Comparison of ENCODE assay signal across 24 cellular contexts in genomic region chr3:72210248-72210647, GRCh38.
"Had no signal": no experiment of that assay in that cellular context is flagged by ENCODE, and none has a peak within 500 bp of the region (broad histone marks: within the 10 kb centered on the region; RNA-seq: fewer than 3 reads in every experiment).

No MANE protein-coding gene starts in this region.

- ATAC-seq: esophagus mucosa; gastrocnemius medialis; left lobe of liver; natural killer cell; pancreas; sciatic nerve; stimulated activated effector memory CD8-positive, alpha-beta T cell treated with anti-CD3 and anti-CD28 coated beads, Interleukin-12 subunit alpha, Interleukin-12 subunit beta, amount 100 ng/mL, for 72 hours had no signal

- H3K4me2 ChIP-seq: hepatocyte, smooth muscle cell had no signal

- H3K4me1 ChIP-seq: colonic mucosa, gastrocnemius medialis, pancreas, right atrium auricular region, stomach, thyroid gland had no signal

- H3K9me3 ChIP-seq: colonic mucosa, gastrocnemius medialis, neutrophil, pancreas, right atrium auricular region, stomach, thyroid gland had no signal

- H2AFZ ChIP-seq: hepatocyte had no signal

- H3K4me3 ChIP-seq: colonic mucosa, gastrocnemius medialis, hepatocyte, lung, pancreas, right atrium auricular region, smooth muscle cell, stomach, thyroid gland had no signal

- DNase-seq: colonic mucosa; effector CD8-positive, alpha-beta T cell; endodermal cell; foreskin fibroblast; gastrocnemius medialis; kidney; natural killer cell; pancreas; stimulated activated CD4-positive, alpha-beta T cell treated with anti-CD3 and anti-CD28 coated beads, Interleukin-12 subunit alpha, Interleukin-12 subunit beta, amount 100 ng/mL, for 4 hours; stimulated activated CD4-positive, alpha-beta T cell treated with anti-CD3 and anti-CD28 coated beads, Interleukin-2, amount 100 ng/mL, for 24 hours; stimulated activated CD4-positive, alpha-beta T cell treated with anti-CD3 and anti-CD28 coated beads, Interleukin-4, amount 100 ng/mL, for 24 hours; stimulated activated naive CD4-positive, alpha-beta T cell treated with Interleukin-2 at 50 U/mL for 16 hours; stomach; thyroid gland had no signal

- H3K27me3 ChIP-seq: colonic mucosa, gastrocnemius medialis, hepatocyte, neutrophil, pancreas, right atrium auricular region, stomach, thyroid gland had no signal

- H3K79me2 ChIP-seq: hepatocyte had no signal

- H3K27ac ChIP-seq: colonic mucosa, epithelial cell of prostate, gastrocnemius medialis, hepatocyte, neutrophil, pancreas, right atrium auricular region, stomach, thyroid gland had no signal

- H3K36me3 ChIP-seq: colonic mucosa, gastrocnemius medialis, neutrophil, pancreas, right atrium auricular region, stomach, thyroid gland had no signal
